6 cellular contexts compared by ENCODE assay signal in genomic region chr6:63744810-63745209, GRCh38.
"Had no signal": no experiment of that assay in that cellular context is flagged by ENCODE, and none has a peak within 500 bp of the region (broad histone marks: within the 10 kb centered on the region; RNA-seq: fewer than 3 reads in every experiment).

No MANE protein-coding gene starts in this region.

- H3K27ac Mint-ChIP-seq: IgD-negative memory B cell had no signal

- H3K4me2 ChIP-seq: KMS-11 had no signal

- FAIRE-seq: HTR-8/SVneo had no signal

- H3K27ac ChIP-seq: HL-60, KMS-11 had no signal

- DNase-seq: KBM-7, KG1 had no signal

- H3K4me1 Mint-ChIP-seq: IgD-negative memory B cell had no signal

- H3K4me3 Mint-ChIP-seq: IgD-negative memory B cell had no signal

- H3K9ac ChIP-seq: KMS-11 had no signal
